1 cellular context compared by ENCODE assay signal in the genomic region with DNA sequence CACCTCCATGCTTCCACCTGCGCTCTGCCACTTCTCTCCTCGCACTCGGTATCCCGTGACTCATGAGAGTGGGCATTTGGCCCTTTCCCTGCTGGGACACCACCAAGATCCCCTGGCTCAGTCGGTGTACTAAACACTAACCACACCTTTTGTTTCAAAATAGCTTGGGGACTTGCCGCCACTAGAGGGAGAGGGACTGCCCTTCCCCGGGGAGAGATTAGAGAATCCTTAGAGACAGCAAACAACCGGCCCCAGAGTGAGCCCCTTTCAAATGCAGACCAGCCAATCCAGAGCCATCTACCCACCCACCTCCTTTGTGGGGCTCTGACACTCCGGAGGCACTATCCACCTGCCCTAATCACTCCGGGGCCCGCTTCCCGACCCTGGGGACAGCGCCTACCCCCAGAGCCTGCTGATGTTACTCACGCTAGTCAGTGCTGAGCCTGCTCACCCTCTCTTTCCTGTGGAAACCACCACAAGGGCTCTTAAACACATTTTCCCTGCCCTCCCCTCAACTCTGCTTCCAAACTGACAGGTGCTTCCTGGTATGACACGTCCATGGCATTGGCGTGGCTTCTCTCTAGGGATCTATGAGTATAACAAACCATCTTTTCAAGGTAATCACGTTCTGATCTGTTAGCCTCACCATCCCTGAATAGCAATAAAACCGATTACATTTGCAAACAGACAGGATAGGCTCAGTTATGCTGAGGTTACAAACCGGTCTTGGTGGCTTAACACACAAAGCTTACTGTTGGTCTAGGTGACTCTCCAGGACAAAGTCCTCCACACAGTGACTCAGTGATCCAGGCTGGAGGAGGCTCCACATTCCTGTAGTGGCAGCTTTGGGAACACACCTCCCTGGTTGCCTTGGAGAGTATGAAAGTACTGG.
A peak's percentile ranks its signal among the peaks of the same experiment; 100 is the strongest.
TF ChIP-seq lines count a peak whose summit lies in the region.

No MANE protein-coding gene starts in this region.

TF ChIP-seq in HepG2, 621 proteins besides CTCF, POLR2A, EP300 and RAD21 (continued from another document and continues in another):
- TF ChIP-seq, protein P1, sequence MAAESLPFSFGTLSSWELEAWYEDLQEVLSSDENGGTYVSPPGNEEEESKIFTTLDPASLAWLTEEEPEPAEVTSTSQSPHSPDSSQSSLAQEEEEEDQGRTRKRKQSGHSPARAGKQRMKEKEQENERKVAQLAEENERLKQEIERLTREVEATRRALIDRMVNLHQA (CRISPR knock-in tag; IDR thresholded peaks at IDR 0.05): no peak
- TF ChIP-seq, protein P2, sequence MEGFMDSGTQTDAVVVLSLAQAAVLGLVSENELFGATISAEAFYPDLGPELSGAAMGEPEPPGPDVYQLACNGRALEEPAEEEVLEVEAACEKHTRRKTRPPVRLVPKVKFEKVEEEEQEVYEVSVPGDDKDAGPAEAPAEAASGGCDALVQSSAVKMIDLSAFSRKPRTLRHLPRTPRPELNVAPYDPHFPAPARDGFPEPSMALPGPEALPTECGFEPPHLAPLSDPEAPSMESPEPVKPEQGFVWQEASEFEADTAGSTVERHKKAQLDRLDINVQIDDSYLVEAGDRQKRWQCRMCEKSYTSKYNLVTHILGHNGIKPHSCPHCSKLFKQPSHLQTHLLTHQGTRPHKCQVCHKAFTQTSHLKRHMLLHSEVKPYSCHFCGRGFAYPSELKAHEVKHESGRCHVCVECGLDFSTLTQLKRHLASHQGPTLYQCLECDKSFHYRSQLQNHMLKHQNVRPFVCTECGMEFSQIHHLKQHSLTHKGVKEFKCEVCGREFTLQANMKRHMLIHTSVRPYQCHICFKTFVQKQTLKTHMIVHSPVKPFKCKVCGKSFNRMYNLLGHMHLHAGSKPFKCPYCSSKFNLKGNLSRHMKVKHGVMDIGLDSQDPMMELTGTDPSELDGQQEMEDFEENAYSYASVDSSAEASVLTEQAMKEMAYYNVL (CRISPR knock-in tag; IDR thresholded peaks at IDR 0.05; ENCODE audit: borderline replicate concordance): no peak
- TF ChIP-seq MTA1 (CRISPR knock-in tag; IDR thresholded peaks at IDR 0.05; ENCODE audit: borderline replicate concordance): peak; percentile 66
- TF ChIP-seq, protein P3, sequence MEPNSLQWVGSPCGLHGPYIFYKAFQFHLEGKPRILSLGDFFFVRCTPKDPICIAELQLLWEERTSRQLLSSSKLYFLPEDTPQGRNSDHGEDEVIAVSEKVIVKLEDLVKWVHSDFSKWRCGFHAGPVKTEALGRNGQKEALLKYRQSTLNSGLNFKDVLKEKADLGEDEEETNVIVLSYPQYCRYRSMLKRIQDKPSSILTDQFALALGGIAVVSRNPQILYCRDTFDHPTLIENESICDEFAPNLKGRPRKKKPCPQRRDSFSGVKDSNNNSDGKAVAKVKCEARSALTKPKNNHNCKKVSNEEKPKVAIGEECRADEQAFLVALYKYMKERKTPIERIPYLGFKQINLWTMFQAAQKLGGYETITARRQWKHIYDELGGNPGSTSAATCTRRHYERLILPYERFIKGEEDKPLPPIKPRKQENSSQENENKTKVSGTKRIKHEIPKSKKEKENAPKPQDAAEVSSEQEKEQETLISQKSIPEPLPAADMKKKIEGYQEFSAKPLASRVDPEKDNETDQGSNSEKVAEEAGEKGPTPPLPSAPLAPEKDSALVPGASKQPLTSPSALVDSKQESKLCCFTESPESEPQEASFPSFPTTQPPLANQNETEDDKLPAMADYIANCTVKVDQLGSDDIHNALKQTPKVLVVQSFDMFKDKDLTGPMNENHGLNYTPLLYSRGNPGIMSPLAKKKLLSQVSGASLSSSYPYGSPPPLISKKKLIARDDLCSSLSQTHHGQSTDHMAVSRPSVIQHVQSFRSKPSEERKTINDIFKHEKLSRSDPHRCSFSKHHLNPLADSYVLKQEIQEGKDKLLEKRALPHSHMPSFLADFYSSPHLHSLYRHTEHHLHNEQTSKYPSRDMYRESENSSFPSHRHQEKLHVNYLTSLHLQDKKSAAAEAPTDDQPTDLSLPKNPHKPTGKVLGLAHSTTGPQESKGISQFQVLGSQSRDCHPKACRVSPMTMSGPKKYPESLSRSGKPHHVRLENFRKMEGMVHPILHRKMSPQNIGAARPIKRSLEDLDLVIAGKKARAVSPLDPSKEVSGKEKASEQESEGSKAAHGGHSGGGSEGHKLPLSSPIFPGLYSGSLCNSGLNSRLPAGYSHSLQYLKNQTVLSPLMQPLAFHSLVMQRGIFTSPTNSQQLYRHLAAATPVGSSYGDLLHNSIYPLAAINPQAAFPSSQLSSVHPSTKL (CRISPR knock-in tag; IDR thresholded peaks at IDR 0.05): peak; percentile 34; the same call in 1 of the 2 replicates
- TF ChIP-seq, protein P4, sequence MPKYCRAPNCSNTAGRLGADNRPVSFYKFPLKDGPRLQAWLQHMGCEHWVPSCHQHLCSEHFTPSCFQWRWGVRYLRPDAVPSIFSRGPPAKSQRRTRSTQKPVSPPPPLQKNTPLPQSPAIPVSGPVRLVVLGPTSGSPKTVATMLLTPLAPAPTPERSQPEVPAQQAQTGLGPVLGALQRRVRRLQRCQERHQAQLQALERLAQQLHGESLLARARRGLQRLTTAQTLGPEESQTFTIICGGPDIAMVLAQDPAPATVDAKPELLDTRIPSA (CRISPR knock-in tag; IDR thresholded peaks at IDR 0.05; ENCODE audit: borderline replicate concordance): no peak
- TF ChIP-seq ZNF816 (CRISPR knock-in tag; IDR thresholded peaks at IDR 0.05; ENCODE audit: borderline replicate concordance): no peak
- TF ChIP-seq NFE2L1 (CRISPR knock-in tag; IDR thresholded peaks at IDR 0.05; ENCODE audit: borderline replicate concordance): no peak
- TF ChIP-seq, protein P5, sequence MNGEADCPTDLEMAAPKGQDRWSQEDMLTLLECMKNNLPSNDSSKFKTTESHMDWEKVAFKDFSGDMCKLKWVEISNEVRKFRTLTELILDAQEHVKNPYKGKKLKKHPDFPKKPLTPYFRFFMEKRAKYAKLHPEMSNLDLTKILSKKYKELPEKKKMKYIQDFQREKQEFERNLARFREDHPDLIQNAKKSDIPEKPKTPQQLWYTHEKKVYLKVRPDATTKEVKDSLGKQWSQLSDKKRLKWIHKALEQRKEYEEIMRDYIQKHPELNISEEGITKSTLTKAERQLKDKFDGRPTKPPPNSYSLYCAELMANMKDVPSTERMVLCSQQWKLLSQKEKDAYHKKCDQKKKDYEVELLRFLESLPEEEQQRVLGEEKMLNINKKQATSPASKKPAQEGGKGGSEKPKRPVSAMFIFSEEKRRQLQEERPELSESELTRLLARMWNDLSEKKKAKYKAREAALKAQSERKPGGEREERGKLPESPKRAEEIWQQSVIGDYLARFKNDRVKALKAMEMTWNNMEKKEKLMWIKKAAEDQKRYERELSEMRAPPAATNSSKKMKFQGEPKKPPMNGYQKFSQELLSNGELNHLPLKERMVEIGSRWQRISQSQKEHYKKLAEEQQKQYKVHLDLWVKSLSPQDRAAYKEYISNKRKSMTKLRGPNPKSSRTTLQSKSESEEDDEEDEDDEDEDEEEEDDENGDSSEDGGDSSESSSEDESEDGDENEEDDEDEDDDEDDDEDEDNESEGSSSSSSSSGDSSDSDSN (CRISPR knock-in tag; IDR thresholded peaks at IDR 0.05): peak; percentile 34
- no peak for TF ChIP-seq ZNF326 (CRISPR knock-in tag; IDR thresholded peaks at IDR 0.05; ENCODE audit: borderline replicate concordance)
- no peak for TF ChIP-seq ZNF670 (CRISPR knock-in tag; IDR thresholded peaks at IDR 0.05; ENCODE audit: borderline replicate concordance)
- TF ChIP-seq U2AF1 (optimal IDR thresholded peaks at IDR 0.05; ENCODE audit: low read depth, low read length): no peak
- TF ChIP-seq ZNF660 (CRISPR knock-in tag; IDR thresholded peaks at IDR 0.05; ENCODE audit: borderline replicate concordance, low read depth): no peak
- peak; percentile 90 for TF ChIP-seq ZSCAN29 (CRISPR knock-in tag; conservative IDR thresholded peaks at IDR 0.05)
- no peak for TF ChIP-seq KLF15 (CRISPR knock-in tag; IDR thresholded peaks at IDR 0.05; ENCODE audit: borderline replicate concordance)
- TF ChIP-seq JUN (CRISPR knock-in tag; IDR thresholded peaks at IDR 0.05): no peak
- no peak for TF ChIP-seq XBP1 (CRISPR knock-in tag; IDR thresholded peaks at IDR 0.05)
- TF ChIP-seq ZNF644 (CRISPR knock-in tag; IDR thresholded peaks at IDR 0.05; ENCODE audit: low read depth): peak; percentile 67; the same call in 1 of the 2 replicates
- TF ChIP-seq SOX13 (IDR thresholded peaks at IDR 0.05): no peak
- TF ChIP-seq SOX13 (CRISPR knock-in tag; conservative IDR thresholded peaks at IDR 0.05 in 1 of 2, IDR thresholded peaks at IDR 0.05 in 1 of 2): peak in 1 of 2 experiments; percentile 44; a peak in 1 of 4 replicates
- no peak for TF ChIP-seq ATM (IDR thresholded peaks at IDR 0.05; ENCODE audit: borderline replicate concordance)
- TF ChIP-seq SMAD9 (CRISPR knock-in tag; IDR thresholded peaks at IDR 0.05): no peak
- TF ChIP-seq ZNF773 (CRISPR knock-in tag; IDR thresholded peaks at IDR 0.05; ENCODE audit: borderline replicate concordance): no peak
- TF ChIP-seq, protein P6, sequence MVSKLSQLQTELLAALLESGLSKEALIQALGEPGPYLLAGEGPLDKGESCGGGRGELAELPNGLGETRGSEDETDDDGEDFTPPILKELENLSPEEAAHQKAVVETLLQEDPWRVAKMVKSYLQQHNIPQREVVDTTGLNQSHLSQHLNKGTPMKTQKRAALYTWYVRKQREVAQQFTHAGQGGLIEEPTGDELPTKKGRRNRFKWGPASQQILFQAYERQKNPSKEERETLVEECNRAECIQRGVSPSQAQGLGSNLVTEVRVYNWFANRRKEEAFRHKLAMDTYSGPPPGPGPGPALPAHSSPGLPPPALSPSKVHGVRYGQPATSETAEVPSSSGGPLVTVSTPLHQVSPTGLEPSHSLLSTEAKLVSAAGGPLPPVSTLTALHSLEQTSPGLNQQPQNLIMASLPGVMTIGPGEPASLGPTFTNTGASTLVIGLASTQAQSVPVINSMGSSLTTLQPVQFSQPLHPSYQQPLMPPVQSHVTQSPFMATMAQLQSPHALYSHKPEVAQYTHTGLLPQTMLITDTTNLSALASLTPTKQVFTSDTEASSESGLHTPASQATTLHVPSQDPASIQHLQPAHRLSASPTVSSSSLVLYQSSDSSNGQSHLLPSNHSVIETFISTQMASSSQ (IDR thresholded peaks at IDR 0.05; ENCODE audit: low read depth): no peak
- TF ChIP-seq, protein P6 (CRISPR knock-in tag; IDR thresholded peaks at IDR 0.05; ENCODE audit: borderline replicate concordance): 0 out of 2 replicates have a peak, but pooled peaks have one; percentile 5
- TF ChIP-seq, protein P7, sequence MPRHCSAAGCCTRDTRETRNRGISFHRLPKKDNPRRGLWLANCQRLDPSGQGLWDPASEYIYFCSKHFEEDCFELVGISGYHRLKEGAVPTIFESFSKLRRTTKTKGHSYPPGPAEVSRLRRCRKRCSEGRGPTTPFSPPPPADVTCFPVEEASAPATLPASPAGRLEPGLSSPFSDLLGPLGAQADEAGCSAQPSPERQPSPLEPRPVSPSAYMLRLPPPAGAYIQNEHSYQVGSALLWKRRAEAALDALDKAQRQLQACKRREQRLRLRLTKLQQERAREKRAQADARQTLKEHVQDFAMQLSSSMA (CRISPR knock-in tag; IDR thresholded peaks at IDR 0.05): no peak
- no peak for TF ChIP-seq NFRKB (IDR thresholded peaks at IDR 0.05)
- TF ChIP-seq, protein P8, sequence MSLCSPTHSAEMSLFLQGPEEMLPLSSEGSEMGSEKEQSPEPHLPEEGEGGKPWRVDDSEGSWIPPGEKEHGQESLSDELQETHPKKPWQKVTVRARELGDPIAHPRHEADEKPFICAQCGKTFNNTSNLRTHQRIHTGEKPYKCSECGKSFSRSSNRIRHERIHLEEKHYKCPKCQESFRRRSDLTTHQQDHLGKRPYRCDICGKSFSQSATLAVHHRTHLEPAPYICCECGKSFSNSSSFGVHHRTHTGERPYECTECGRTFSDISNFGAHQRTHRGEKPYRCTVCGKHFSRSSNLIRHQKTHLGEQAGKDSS (CRISPR knock-in tag; IDR thresholded peaks at IDR 0.05; ENCODE audit: borderline replicate concordance, low read depth): peak; percentile 8; the same call in 1 of the 2 replicates
- TF ChIP-seq FOXC1 (CRISPR knock-in tag; IDR thresholded peaks at IDR 0.05; ENCODE audit: borderline replicate concordance): no peak
- peak; percentile 41; the same call in 1 of the 2 replicates for TF ChIP-seq SOX5 (CRISPR knock-in tag; IDR thresholded peaks at IDR 0.05; ENCODE audit: borderline replicate concordance)
- TF ChIP-seq ESRRA (CRISPR knock-in tag; IDR thresholded peaks at IDR 0.05; ENCODE audit: low read depth): no peak
- no peak for TF ChIP-seq KMT2A (CRISPR knock-in tag; IDR thresholded peaks at IDR 0.05)
- no peak for TF ChIP-seq ZNF879 (CRISPR knock-in tag; IDR thresholded peaks at IDR 0.05)
- TF ChIP-seq, protein P9, sequence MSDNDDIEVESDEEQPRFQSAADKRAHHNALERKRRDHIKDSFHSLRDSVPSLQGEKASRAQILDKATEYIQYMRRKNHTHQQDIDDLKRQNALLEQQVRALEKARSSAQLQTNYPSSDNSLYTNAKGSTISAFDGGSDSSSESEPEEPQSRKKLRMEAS (IDR thresholded peaks at IDR 0.05): no peak
- TF ChIP-seq, protein P10, sequence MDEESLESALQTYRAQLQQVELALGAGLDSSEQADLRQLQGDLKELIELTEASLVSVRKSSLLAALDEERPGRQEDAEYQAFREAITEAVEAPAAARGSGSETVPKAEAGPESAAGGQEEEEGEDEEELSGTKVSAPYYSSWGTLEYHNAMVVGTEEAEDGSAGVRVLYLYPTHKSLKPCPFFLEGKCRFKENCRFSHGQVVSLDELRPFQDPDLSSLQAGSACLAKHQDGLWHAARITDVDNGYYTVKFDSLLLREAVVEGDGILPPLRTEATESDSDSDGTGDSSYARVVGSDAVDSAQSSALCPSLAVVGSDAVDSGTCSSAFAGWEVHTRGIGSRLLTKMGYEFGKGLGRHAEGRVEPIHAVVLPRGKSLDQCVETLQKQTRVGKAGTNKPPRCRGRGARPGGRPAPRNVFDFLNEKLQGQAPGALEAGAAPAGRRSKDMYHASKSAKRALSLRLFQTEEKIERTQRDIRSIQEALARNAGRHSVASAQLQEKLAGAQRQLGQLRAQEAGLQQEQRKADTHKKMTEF (CRISPR knock-in tag; IDR thresholded peaks at IDR 0.05): no peak
- no peak for TF ChIP-seq CREB1 (IDR thresholded peaks at IDR 0.05)
- TF ChIP-seq CREB1 (CRISPR knock-in tag; IDR thresholded peaks at IDR 0.05): peak; percentile 13; the same call in 1 of the 2 replicates
- no peak; the same call in 1 of the 2 replicates for TF ChIP-seq TBX2 (CRISPR knock-in tag; IDR thresholded peaks at IDR 0.05; ENCODE audit: borderline replicate concordance)
- TF ChIP-seq, protein P11, sequence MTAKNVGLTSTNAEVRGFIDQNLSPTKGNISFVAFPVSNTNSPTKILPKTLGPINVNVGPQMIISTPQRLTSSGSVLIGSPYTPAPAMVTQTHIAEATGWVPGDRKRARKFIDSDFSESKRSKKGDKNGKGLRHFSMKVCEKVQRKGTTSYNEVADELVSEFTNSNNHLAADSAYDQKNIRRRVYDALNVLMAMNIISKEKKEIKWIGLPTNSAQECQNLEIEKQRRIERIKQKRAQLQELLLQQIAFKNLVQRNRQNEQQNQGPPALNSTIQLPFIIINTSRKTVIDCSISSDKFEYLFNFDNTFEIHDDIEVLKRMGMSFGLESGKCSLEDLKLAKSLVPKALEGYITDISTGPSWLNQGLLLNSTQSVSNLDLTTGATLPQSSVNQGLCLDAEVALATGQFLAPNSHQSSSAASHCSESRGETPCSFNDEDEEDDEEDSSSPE (CRISPR knock-in tag; IDR thresholded peaks at IDR 0.05): no peak; the same call in 1 of the 2 replicates
